19 cellular contexts compared by ENCODE assay signal in the genomic region with DNA sequence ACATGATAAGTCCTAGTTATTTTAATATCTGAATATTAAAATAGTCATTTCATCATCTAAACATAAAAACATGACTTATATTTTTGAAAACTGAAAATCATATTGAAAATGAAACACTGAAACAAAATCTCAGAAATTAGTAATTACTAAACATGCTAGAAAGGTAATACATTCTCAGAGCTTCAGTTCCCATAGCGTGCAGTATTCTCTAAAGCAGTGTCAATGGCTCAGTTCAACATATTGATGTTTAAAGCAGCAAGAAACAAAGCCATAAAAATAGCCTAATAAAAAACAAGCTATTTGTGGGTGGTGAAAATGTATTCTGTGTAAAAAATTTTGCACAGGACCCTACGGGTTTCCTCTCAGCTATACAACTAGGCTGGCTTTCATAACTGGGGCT.
"Had no signal": no experiment of that assay in that cellular context is flagged by ENCODE, and none has a peak within 500 bp of the region (broad histone marks: within the 10 kb centered on the region; RNA-seq: fewer than 3 reads in every experiment).

No MANE protein-coding gene starts in this region.

- DNase-seq: activated CD4-positive, alpha-beta memory T cell treated with anti-CD3 and anti-CD28 coated beads, Interleukin-2, amount 10 ng/mL, durations not matched to agents 7 days and 5 days; activated CD4-positive, alpha-beta T cell treated with anti-CD3 and anti-CD28 coated beads, Interleukin-2, amount 10 ng/mL, durations not matched to agents 24 days and 14 days; activated effector memory CD4-positive, alpha-beta T cell treated with anti-CD3 and anti-CD28 coated beads, Interleukin-2, amount 50 U/mL, for 16 hours; activated naive CD4-positive, alpha-beta T cell treated with anti-CD3 and anti-CD28 coated beads, Interleukin-2, amount 10 ng/mL, durations not matched to agents 7 days and 5 days; activated T-cell treated with anti-CD3 and anti-CD28 coated beads, Interleukin-2, amount 50 U/mL, for 72 hours; kidney; lower lobe of right lung; mesendoderm; mucosa of descending colon; nephron progenitor cell; pancreas; psoas muscle; right cardiac atrium; stimulated activated CD4-positive, alpha-beta T cell treated with anti-CD3 and anti-CD28 coated beads, Interleukin-12 subunit alpha, Interleukin-12 subunit beta, amount 100 ng/mL, for 4 hours; stimulated activated CD4-positive, alpha-beta T cell treated with anti-CD3 and anti-CD28 coated beads, Interleukin-4, amount 100 ng/mL, for 4 hours; stimulated activated naive CD8-positive, alpha-beta T cell treated with anti-CD3 and anti-CD28 coated beads, Interleukin-15, Interleukin-2, amounts not matched to agents 100 U/mL and 50 U/mL, for 24 hours; thyroid gland; upper lobe of right lung had no signal

- H3K27ac Mint-ChIP-seq: activated CD4-positive, alpha-beta memory T cell treated with anti-CD3 and anti-CD28 coated beads, Interleukin-2, amount 10 ng/mL, durations not matched to agents 7 days and 5 days; activated CD4-positive, alpha-beta T cell treated with anti-CD3 and anti-CD28 coated beads, Interleukin-2, amount 10 ng/mL, durations not matched to agents 24 days and 14 days; activated naive CD4-positive, alpha-beta T cell treated with anti-CD3 and anti-CD28 coated beads, Interleukin-2, amount 10 ng/mL, durations not matched to agents 7 days and 5 days; activated T-cell treated with anti-CD3 and anti-CD28 coated beads, Interleukin-2, amount 50 U/mL, for 72 hours; nephron progenitor cell had no signal

- H3K27me3 Mint-ChIP-seq: activated CD4-positive, alpha-beta memory T cell treated with anti-CD3 and anti-CD28 coated beads, Interleukin-2, amount 10 ng/mL, durations not matched to agents 7 days and 5 days; activated CD4-positive, alpha-beta T cell treated with anti-CD3 and anti-CD28 coated beads, Interleukin-2, amount 10 ng/mL, durations not matched to agents 24 days and 14 days; activated naive CD4-positive, alpha-beta T cell treated with anti-CD3 and anti-CD28 coated beads, Interleukin-2, amount 10 ng/mL, durations not matched to agents 7 days and 5 days had no signal

- H3K4me3 Mint-ChIP-seq: activated CD4-positive, alpha-beta memory T cell treated with anti-CD3 and anti-CD28 coated beads, Interleukin-2, amount 10 ng/mL, durations not matched to agents 7 days and 5 days; activated CD4-positive, alpha-beta T cell treated with anti-CD3 and anti-CD28 coated beads, Interleukin-2, amount 10 ng/mL, durations not matched to agents 24 days and 14 days; activated naive CD4-positive, alpha-beta T cell treated with anti-CD3 and anti-CD28 coated beads, Interleukin-2, amount 10 ng/mL, durations not matched to agents 7 days and 5 days; activated T-cell treated with anti-CD3 and anti-CD28 coated beads, Interleukin-2, amount 50 U/mL, for 72 hours; nephron progenitor cell had no signal

- H3K9me3 Mint-ChIP-seq: activated naive CD4-positive, alpha-beta T cell treated with anti-CD3 and anti-CD28 coated beads, Interleukin-2, amount 10 ng/mL, durations not matched to agents 7 days and 5 days; nephron progenitor cell had no signal

- ATAC-seq: activated T-cell treated with anti-CD3 and anti-CD28 coated beads, Interleukin-2, amount 50 U/mL, for 72 hours; gastroesophageal sphincter; lower lobe of right lung; mucosa of descending colon; pancreas; psoas muscle; right cardiac atrium; stimulated activated naive CD8-positive, alpha-beta T cell treated with anti-CD3 and anti-CD28 coated beads, Interleukin-15, Interleukin-2, amounts not matched to agents 100 U/mL and 50 U/mL, for 24 hours; upper lobe of right lung had no signal

- H3K4me1 Mint-ChIP-seq: activated CD4-positive, alpha-beta memory T cell treated with anti-CD3 and anti-CD28 coated beads, Interleukin-2, amount 10 ng/mL, durations not matched to agents 7 days and 5 days; activated CD4-positive, alpha-beta T cell treated with anti-CD3 and anti-CD28 coated beads, Interleukin-2, amount 10 ng/mL, durations not matched to agents 24 days and 14 days; activated naive CD4-positive, alpha-beta T cell treated with anti-CD3 and anti-CD28 coated beads, Interleukin-2, amount 10 ng/mL, durations not matched to agents 7 days and 5 days; nephron progenitor cell had no signal

- H3K36me3 Mint-ChIP-seq: activated naive CD4-positive, alpha-beta T cell treated with anti-CD3 and anti-CD28 coated beads, Interleukin-2, amount 10 ng/mL, durations not matched to agents 7 days and 5 days had no signal
